8 cellular contexts compared by ENCODE assay signal in genomic region chr22:23888615-23889401, GRCh38. TPM values are rescaled to one million over a fixed set of nuclear protein-coding genes. Genes with fewer than 3 reads are reported as not detected.
A peak's percentile ranks its signal among the peaks of the same experiment; 100 is the strongest.
DNase-seq lines count a peak whose midpoint lies in the region; ATAC-seq and TF ChIP-seq lines count a peak whose summit lies in the region.

No MANE protein-coding gene starts in this region.

- H3K23ac ChIP-seq in mesenchymal stem cell (ENCODE audit: low read length in 2 of 2): no peak overlapping the region

- ATAC-seq in HG03442 (IDR thresholded peaks at IDR 0.05; ENCODE audit: unreplicated experiment) (no peak), GM21526 (IDR thresholded peaks at IDR 0.05; ENCODE audit: low FRiP score, unreplicated experiment) (no peak), GM21367 (IDR thresholded peaks at IDR 0.05; ENCODE audit: unreplicated experiment) (no peak)

- no peaks in the 10 kb centered on the region for H3K79me1 ChIP-seq in mesenchymal stem cell (replicated peaks; ENCODE audit: low read length, poor library complexity, severe bottlenecking)

- no peak overlapping the region for H3K4ac ChIP-seq in mesenchymal stem cell (ENCODE audit: low read depth in 1 of 2, low read length in 2 of 2)

- H3K27me3 Mint-ChIP-seq in chondrocyte (ENCODE audit: low read depth): no peaks in the 10 kb centered on the region

- peak overlapping the region; percentile 64 for H4K91ac ChIP-seq in mesenchymal stem cell (ENCODE audit: low read length)

- peak overlapping the region in 1 of 2 experiments; percentile 72 for H3K18ac ChIP-seq in mesenchymal stem cell (ENCODE audit: low read depth in 1 of 2, low read length in 2 of 2)

- in situ Hi-C loops in KBM-7 (cut with MboI; ENCODE audit: low pct_unique_long_range_greater_than_20kb, low sequenced_read_pairs): no loop called here

- H2AK5ac ChIP-seq in mesenchymal stem cell (ENCODE audit: low read length, severe bottlenecking): no peak overlapping the region

- H3K4me3 ChIP-seq in mesenchymal stem cell (ENCODE audit: insufficient read depth in 1 of 2, low read depth in 1 of 2, low read length in 2 of 2): no peak overlapping the region

- H3K9ac ChIP-seq in mesenchymal stem cell (ENCODE audit: low read length): peak overlapping the region; percentile 89

- H2BK120ac ChIP-seq in mesenchymal stem cell (ENCODE audit: low read depth, low read length): peak overlapping the region; percentile 37

- H3K36me3 Mint-ChIP-seq in chondrocyte (ENCODE audit: low read depth): no peaks in the 10 kb centered on the region

- H2AFZ ChIP-seq in mesenchymal stem cell (ENCODE audit: low read depth, low read length): no peak overlapping the region

- peak; percentile 50 for TF ChIP-seq CTCF in chondrocyte (IDR thresholded peaks at IDR 0.05)

- H3K27ac ChIP-seq in mesenchymal stem cell (ENCODE audit: low read length, poor library complexity, severe bottlenecking): peak overlapping the region; percentile 48

- H3K4me2 ChIP-seq in mesenchymal stem cell (ENCODE audit: low read length, poor library complexity, severe bottlenecking): no peak overlapping the region

- H2BK5ac ChIP-seq in mesenchymal stem cell (ENCODE audit: low read depth, low read length, poor library complexity, severe bottlenecking): no peak overlapping the region

- H2BK15ac ChIP-seq in mesenchymal stem cell (ENCODE audit: low read depth, poor library complexity, severe bottlenecking): peak overlapping the region; percentile 73

- DNase-seq in Ammon's horn (ENCODE audit: low spot score) (peak; percentile 53), KBM-7 (peak; percentile 23), chondrocyte (ENCODE audit: low spot score) (no peak), mesenchymal stem cell (peak; percentile 57)
- DNase-seq in activated CD8-positive, alpha-beta memory T cell treated with anti-CD3 and anti-CD28 coated beads, Interleukin-2, amount 50 U/mL, for 48 hours: no peak

- H4K8ac ChIP-seq in mesenchymal stem cell (ENCODE audit: low read length): peak overlapping the region; percentile 74

- H3K9me3 Mint-ChIP-seq in chondrocyte (ENCODE audit: low read depth): no peaks in the 10 kb centered on the region

- peak overlapping the region; percentile 92 for H3K27ac Mint-ChIP-seq in chondrocyte (ENCODE audit: unreplicated experiment)

- 83% methylated on average over 10 of the region's 11 CpGs for WGBS in mesenchymal stem cell

- H3K4me3 Mint-ChIP-seq in chondrocyte (ENCODE audit: unreplicated experiment): no peak overlapping the region

- H3K4me1 ChIP-seq in mesenchymal stem cell (ENCODE audit: control insufficient read depth, insufficient read depth, low read depth, low read length): peaks cover 11% of the 10 kb centered on the region

- H3K27me3 ChIP-seq in mesenchymal stem cell (ENCODE audit: control insufficient read depth in 1 of 2, insufficient read depth in 1 of 2, low read length in 2 of 2): no peaks in the 10 kb centered on the region

- H3K4me1 Mint-ChIP-seq in chondrocyte (ENCODE audit: low read depth): peaks cover 17% of the 10 kb centered on the region

- peaks cover 0 to 19% of the 10 kb centered on the region in 2 experiments for H3K36me3 ChIP-seq in mesenchymal stem cell (ENCODE audit: control insufficient read depth in 1 of 2, insufficient read depth in 2 of 2, low read depth in 1 of 2, low read length in 2 of 2)

- no peak overlapping the region for H3K14ac ChIP-seq in mesenchymal stem cell (ENCODE audit: low read length in 2 of 2)

- H3K9me3 ChIP-seq in mesenchymal stem cell (ENCODE audit: control insufficient read depth, low read length): no peaks in the 10 kb centered on the region

- peak overlapping the region in 1 of 2 experiments; percentile 89 for H2BK12ac ChIP-seq in mesenchymal stem cell (ENCODE audit: low read length in 2 of 2)

RNA-seq across cellular contexts. Expression of gene MIF, which starts 5.4 kb away (rescaled TPM):
- total RNA-seq in chondrocyte: 466 to 518 TPM (median 502 TPM) in 3 replicates
- polyA plus RNA-seq in mesenchymal stem cell (2013, experiment 1 of 2): 908 TPM
- polyA plus RNA-seq in mesenchymal stem cell (2013, experiment 2 of 2): 993 TPM

RNA-seq across cellular contexts. Expression of gene SLC2A11, which starts 31.1 kb away (rescaled TPM):
- 14.5 to 14.9 TPM (median 14.8 TPM) in 3 replicates for total RNA-seq in chondrocyte
- 15.5 TPM for polyA plus RNA-seq in mesenchymal stem cell (2013, experiment 1 of 2)
- 15.6 TPM for polyA plus RNA-seq in mesenchymal stem cell (2013, experiment 2 of 2)

RNA-seq across cellular contexts. Expression of gene DERL3, which starts 50.0 kb away (rescaled TPM):
- total RNA-seq in chondrocyte: 1.3 to 4.6 TPM (median 2.0 TPM) in 3 replicates
- 0.61 TPM for polyA plus RNA-seq in mesenchymal stem cell (2013, experiment 1 of 2)
- 0.52 TPM for polyA plus RNA-seq in mesenchymal stem cell (2013, experiment 2 of 2)

Comparison
In these comparisons a context has a peak if more than half of its experiments do, and no peak if none do; other contexts are left out.
1. DNase-seq: peak in Ammon's horn (single experiment), KBM-7 (single experiment) and mesenchymal stem cell (single experiment); none in chondrocyte (single experiment) and activated CD8-positive, alpha-beta memory T cell treated with anti-CD3 and anti-CD28 coated beads, Interleukin-2, amount 50 U/mL, for 48 hours (single experiment).